21 cellular contexts compared by ENCODE assay signal in genomic region chr3:20857636-20858035, GRCh38.
A peak's percentile ranks its signal among the peaks of the same experiment; 100 is the strongest.
DNase-seq lines count a peak whose midpoint lies in the region; ATAC-seq and TF ChIP-seq lines count a peak whose summit lies in the region.
"Had no signal": no experiment of that assay in that cellular context is flagged by ENCODE, and none has a peak within 500 bp of the region (broad histone marks: within the 10 kb centered on the region; RNA-seq: fewer than 3 reads in every experiment).

No MANE protein-coding gene starts in this region.

- DNase-seq in AG08396 (ENCODE audit: low spot score), result peak; percentile 7
- DNase-seq in GM04504 (ENCODE audit: low read depth), result peak; percentile 37
- DNase-seq in amniotic epithelial cell (ENCODE audit: low read depth), result peak; percentile 26
- peak; percentile 23 for DNase-seq in hepatic stellate cell (ENCODE audit: low spot score)
- no peak for DNase-seq in stimulated activated naive CD8-positive, alpha-beta T cell treated with anti-CD3 and anti-CD28 coated beads, Interleukin-15, Interleukin-2, amounts not matched to agents 100 U/mL and 50 U/mL, for 24 hours
- DNase-seq in DMS53 (lab: John Stamatoyannopoulos, UW), result no peak
- no peak for DNase-seq in adrenal gland
- no peak for DNase-seq in GM10266 (ENCODE audit: extremely low spot score)
- DNase-seq: Caco-2; CD4-positive, CD25-positive, alpha-beta regulatory T cell; DMS153; IMR-90; Karpas-422; NCI-H1105; NCI-H1694; NCI-H2107; NCI-H2227 treated with DMSO at 0.1 percent for 48 hours; NCI-H524 treated with DMSO at 0.1 percent for 48 hours; Peyer's patch had no signal

- H3K4me3 ChIP-seq in adrenal gland, result no peak overlapping the region
- H3K4me3 ChIP-seq: GM12878, Peyer's patch had no signal

- H3K4me1 ChIP-seq in adrenal gland (replicated peaks in 1 of 2), result no peaks in the 10 kb centered on the region
- H3K4me1 ChIP-seq: Peyer's patch had no signal

- ATAC-seq in stimulated activated naive CD8-positive, alpha-beta T cell treated with anti-CD3 and anti-CD28 coated beads, Interleukin-15, Interleukin-2, amounts not matched to agents 100 U/mL and 50 U/mL, for 24 hours, result no peak
- ATAC-seq: GM12878, Right ventricle myocardium inferior had no signal

- intact Hi-C loops in adrenal gland (cut with DNase I), result no loop called here

- TF ChIP-seq CTCF in adrenal gland (IDR thresholded peaks at IDR 0.05) (no peak), GM10266 (IDR thresholded peaks at IDR 0.05; ENCODE audit: control insufficient read depth, insufficient read depth, low read depth, missing control alignments) (no peak)

- H3K9me3 ChIP-seq in adrenal gland (replicated peaks in 1 of 3), result no peaks in the 10 kb centered on the region
- H3K9me3 ChIP-seq: Peyer's patch had no signal

- no peak for TF ChIP-seq POLR2A in adrenal gland (IDR thresholded peaks at IDR 0.05)

- 46 to 71% (median 63%) methylated on average over 2 of the region's 2 CpGs for WGBS in adrenal gland, 4 donors

- H3K27me3 ChIP-seq in adrenal gland, result no peaks in the 10 kb centered on the region
- H3K27me3 ChIP-seq: Peyer's patch had no signal

- H3K27ac ChIP-seq in adrenal gland, result no peak overlapping the region
- H3K27ac ChIP-seq: Peyer's patch had no signal

- H3K36me3 ChIP-seq in adrenal gland (replicated peaks in 1 of 2), result no peaks in the 10 kb centered on the region
- H3K36me3 ChIP-seq: Peyer's patch had no signal

Comparison
In these comparisons a context has a peak if more than half of its experiments do, and no peak if none do; other contexts are left out.
1. DNase-seq: peak in AG08396 (single experiment), GM04504 (single experiment), amniotic epithelial cell (single experiment) and hepatic stellate cell (single experiment); none in stimulated activated naive CD8-positive, alpha-beta T cell treated with anti-CD3 and anti-CD28 coated beads, Interleukin-15, Interleukin-2, amounts not matched to agents 100 U/mL and 50 U/mL, for 24 hours (single experiment), DMS53 (single experiment), adrenal gland (0 of 7) and GM10266 (single experiment).